20 cellular contexts compared by ENCODE assay signal in genomic region chr2:179646173-179646762, GRCh38.
"Had no signal": no experiment of that assay in that cellular context is flagged by ENCODE, and none has a peak within 500 bp of the region (broad histone marks: within the 10 kb centered on the region; RNA-seq: fewer than 3 reads in every experiment).

No MANE protein-coding gene starts in this region.

- H3K36me3 ChIP-seq: esophagus squamous epithelium, left lung, neural progenitor cell, right atrium auricular region, sigmoid colon, tibial artery, upper lobe of right lung, uterus had no signal

- H3K4me1 ChIP-seq: esophagus squamous epithelium, left lung, parathyroid adenoma, right atrium auricular region, sigmoid colon, testis, tibial artery, upper lobe of right lung, uterus had no signal

- H3K27ac ChIP-seq: esophagus squamous epithelium, left lung, neural progenitor cell, parathyroid adenoma, right atrium auricular region, sigmoid colon, testis, tibial artery, upper lobe of right lung had no signal

- H3K9ac ChIP-seq: neural progenitor cell, parathyroid adenoma had no signal

- H3K9me3 ChIP-seq: esophagus squamous epithelium, left lung, right atrium auricular region, sigmoid colon, testis, tibial artery, upper lobe of right lung, uterus had no signal

- ATAC-seq: effector memory CD8-positive, alpha-beta T cell; left lung; naive thymus-derived CD4-positive, alpha-beta T cell; stimulated activated memory B cell treated with anti-CD40 and anti-IgM and Interleukin-4, amounts not matched to agents 10 μg/mL and 1 μg/mL and 100 μg/mL, for 72 hours; stimulated activated naive CD8-positive, alpha-beta T cell treated with anti-CD3 and anti-CD28 coated beads, Interleukin-15, Interleukin-2, amounts not matched to agents 100 U/mL and 50 U/mL, for 24 hours; upper lobe of right lung had no signal

- H3K4me3 ChIP-seq: esophagus squamous epithelium, left lung, neural progenitor cell, right atrium auricular region, sigmoid colon, testis, tibial artery, upper lobe of right lung, uterus had no signal

- DNase-seq: cortex of kidney; effector memory CD8-positive, alpha-beta T cell; erythroblast; esophagus squamous epithelium; hypothalamus; left lung; mesenchymal stem cell; naive thymus-derived CD4-positive, alpha-beta T cell; sigmoid colon; stimulated activated CD4-positive, alpha-beta T cell treated with anti-CD3 and anti-CD28 coated beads, Interleukin-4, amount 100 ng/mL, for 4 hours; stimulated activated naive CD8-positive, alpha-beta T cell treated with anti-CD3 and anti-CD28 coated beads, Interleukin-15, Interleukin-2, amounts not matched to agents 100 U/mL and 50 U/mL, for 24 hours; substantia nigra; tibial artery; upper lobe of right lung; uterus had no signal

- H3K27me3 ChIP-seq: esophagus squamous epithelium, left lung, neural progenitor cell, right atrium auricular region, sigmoid colon, testis, tibial artery, upper lobe of right lung, uterus had no signal
